In genomic region chr4:86778169-86778568, GRCh38 we compare ENCODE assay signal across 17 cellular contexts.
"Had no signal": no experiment of that assay in that cellular context is flagged by ENCODE, and none has a peak within 500 bp of the region (broad histone marks: within the 10 kb centered on the region; RNA-seq: fewer than 3 reads in every experiment).

No MANE protein-coding gene starts in this region.

- H3K36me3 Mint-ChIP-seq: naive thymus-derived CD4-positive, alpha-beta T cell; stimulated activated memory B cell treated with anti-CD40 and anti-IgM and Interleukin-4, amounts not matched to agents 10 μg/mL and 1 μg/mL and 100 μg/mL, for 72 hours had no signal

- H3K27ac Mint-ChIP-seq: activated T-helper 17 cell treated with anti-CD3 and anti-CD28 coated beads, Interleukin-2, amount 50 U/mL, for 72 hours; dendritic cell treated with granulocyte-macrophage colony-stimulating factor and Interleukin-4, amounts not matched to agents 40 ng/mL and 50 ng/mL, for 4 days; naive thymus-derived CD4-positive, alpha-beta T cell; stimulated activated memory B cell treated with anti-CD40 and anti-IgM and Interleukin-4, amounts not matched to agents 10 μg/mL and 1 μg/mL and 100 μg/mL, for 72 hours had no signal

- ATAC-seq: activated T-helper 17 cell treated with anti-CD3 and anti-CD28 coated beads, Interleukin-2, amount 50 U/mL, for 72 hours; gastroesophageal sphincter; left lobe of liver; naive thymus-derived CD4-positive, alpha-beta T cell; stimulated activated memory B cell treated with anti-CD40 and anti-IgM and Interleukin-4, amounts not matched to agents 10 μg/mL and 1 μg/mL and 100 μg/mL, for 72 hours had no signal

- H3K9me3 ChIP-seq: breast epithelium, gastroesophageal sphincter, neutrophil had no signal

- FAIRE-seq: islet of Langerhans had no signal

- H3K27me3 Mint-ChIP-seq: activated T-helper 17 cell treated with anti-CD3 and anti-CD28 coated beads, Interleukin-2, amount 50 U/mL, for 72 hours; dendritic cell treated with granulocyte-macrophage colony-stimulating factor and Interleukin-4, amounts not matched to agents 40 ng/mL and 50 ng/mL, for 4 days had no signal

- H3K4me1 Mint-ChIP-seq: activated T-helper 17 cell treated with anti-CD3 and anti-CD28 coated beads, Interleukin-2, amount 50 U/mL, for 72 hours; naive thymus-derived CD4-positive, alpha-beta T cell; stimulated activated memory B cell treated with anti-CD40 and anti-IgM and Interleukin-4, amounts not matched to agents 10 μg/mL and 1 μg/mL and 100 μg/mL, for 72 hours had no signal

- H3K36me3 ChIP-seq: breast epithelium, neutrophil had no signal

- H3K4me3 Mint-ChIP-seq: activated T-helper 17 cell treated with anti-CD3 and anti-CD28 coated beads, Interleukin-2, amount 50 U/mL, for 72 hours; dendritic cell treated with granulocyte-macrophage colony-stimulating factor and Interleukin-4, amounts not matched to agents 40 ng/mL and 50 ng/mL, for 4 days; naive thymus-derived CD4-positive, alpha-beta T cell; stimulated activated memory B cell treated with anti-CD40 and anti-IgM and Interleukin-4, amounts not matched to agents 10 μg/mL and 1 μg/mL and 100 μg/mL, for 72 hours had no signal

- H3K27ac ChIP-seq: breast epithelium, gastroesophageal sphincter, neutrophil, parathyroid adenoma had no signal

- H3K9ac ChIP-seq: parathyroid adenoma had no signal

- H2AFZ ChIP-seq: parathyroid adenoma had no signal

- H3K79me2 ChIP-seq: parathyroid adenoma had no signal

- H3K27me3 ChIP-seq: breast epithelium, gastroesophageal sphincter, neutrophil had no signal

- H3K4me3 ChIP-seq: breast epithelium, gastroesophageal sphincter had no signal

- H3K4me1 ChIP-seq: breast epithelium, gastroesophageal sphincter, parathyroid adenoma had no signal

- H3K9me3 Mint-ChIP-seq: activated T-helper 17 cell treated with anti-CD3 and anti-CD28 coated beads, Interleukin-2, amount 50 U/mL, for 72 hours; dendritic cell treated with granulocyte-macrophage colony-stimulating factor and Interleukin-4, amounts not matched to agents 40 ng/mL and 50 ng/mL, for 4 days had no signal

- DNase-seq: activated CD4-positive, CD25-positive, alpha-beta regulatory T cell treated with anti-CD3 and anti-CD28 coated beads, Interleukin-2, amount 50 U/mL, for 72 hours; activated naive CD4-positive, alpha-beta T cell treated with Interleukin-2 at 50 U/mL for 16 hours; aorta; cerebellar nuclear complex; naive thymus-derived CD4-positive, alpha-beta T cell; retina; stimulated activated CD4-positive, alpha-beta T cell treated with anti-CD3 and anti-CD28 coated beads, Interleukin-2, amount 100 ng/mL, for 48 hours; trophoblast cell had no signal
